In the genomic region with DNA sequence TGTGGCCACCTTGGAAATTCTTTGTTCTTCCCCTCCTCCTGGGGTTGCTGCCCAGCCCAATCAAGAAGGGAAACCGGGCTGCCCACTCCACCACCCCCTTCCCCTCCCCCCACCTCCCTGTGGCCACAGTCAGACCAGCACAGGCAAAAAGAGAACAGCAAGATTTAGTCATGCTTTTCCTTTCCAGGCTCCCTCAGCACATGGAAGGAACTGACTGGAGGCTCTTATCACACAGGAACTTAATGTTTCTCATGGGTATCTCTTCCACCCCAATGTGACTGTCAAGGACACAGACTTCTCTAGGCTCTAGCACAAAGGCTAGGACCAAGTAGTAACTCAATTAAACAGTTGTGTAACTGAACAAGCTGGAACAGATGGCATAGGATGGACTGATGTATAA, we compare ENCODE assay signal across 1 cellular context.
A peak's percentile ranks its signal among the peaks of the same experiment; 100 is the strongest.
TF ChIP-seq lines count a peak whose summit lies in the region.

No MANE protein-coding gene starts in this region.

TF ChIP-seq in K562, 482 proteins besides CTCF, POLR2A, EP300 and RAD21:
- 0 out of 2 replicates have a peak, but pooled peaks have one; percentile 26 for TF ChIP-seq MYC (IDR thresholded peaks at IDR 0.05; ENCODE audit: low read depth, low read length)
- no peak for TF ChIP-seq MYC (CRISPR knock-in tag; IDR thresholded peaks at IDR 0.05; ENCODE audit: borderline replicate concordance, low read depth)
- no peak for TF ChIP-seq CCNT2 (IDR thresholded peaks at IDR 0.05; ENCODE audit: borderline replicate concordance, extremely low read depth, insufficient read length, low read depth, low read length)
- peak; percentile 82; the same call in 1 of the 2 replicates for TF ChIP-seq ESRRA (IDR thresholded peaks at IDR 0.05; ENCODE audit: borderline replicate concordance, low read depth)
- peak; percentile 43 for TF ChIP-seq RBM25 (IDR thresholded peaks at IDR 0.05; ENCODE audit: low read depth, low read length, severe bottlenecking)
- TF ChIP-seq, protein P1, sequence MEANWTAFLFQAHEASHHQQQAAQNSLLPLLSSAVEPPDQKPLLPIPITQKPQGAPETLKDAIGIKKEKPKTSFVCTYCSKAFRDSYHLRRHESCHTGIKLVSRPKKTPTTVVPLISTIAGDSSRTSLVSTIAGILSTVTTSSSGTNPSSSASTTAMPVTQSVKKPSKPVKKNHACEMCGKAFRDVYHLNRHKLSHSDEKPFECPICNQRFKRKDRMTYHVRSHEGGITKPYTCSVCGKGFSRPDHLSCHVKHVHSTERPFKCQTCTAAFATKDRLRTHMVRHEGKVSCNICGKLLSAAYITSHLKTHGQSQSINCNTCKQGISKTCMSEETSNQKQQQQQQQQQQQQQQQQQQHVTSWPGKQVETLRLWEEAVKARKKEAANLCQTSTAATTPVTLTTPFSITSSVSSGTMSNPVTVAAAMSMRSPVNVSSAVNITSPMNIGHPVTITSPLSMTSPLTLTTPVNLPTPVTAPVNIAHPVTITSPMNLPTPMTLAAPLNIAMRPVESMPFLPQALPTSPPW (CRISPR knock-in tag; IDR thresholded peaks at IDR 0.05): 0 out of 2 replicates have a peak, but pooled peaks have one; percentile 26
TF ChIP-seq in K562: peak in this region for 4.
